Comparison of ENCODE assay signal across 8 cellular contexts in the genomic region with DNA sequence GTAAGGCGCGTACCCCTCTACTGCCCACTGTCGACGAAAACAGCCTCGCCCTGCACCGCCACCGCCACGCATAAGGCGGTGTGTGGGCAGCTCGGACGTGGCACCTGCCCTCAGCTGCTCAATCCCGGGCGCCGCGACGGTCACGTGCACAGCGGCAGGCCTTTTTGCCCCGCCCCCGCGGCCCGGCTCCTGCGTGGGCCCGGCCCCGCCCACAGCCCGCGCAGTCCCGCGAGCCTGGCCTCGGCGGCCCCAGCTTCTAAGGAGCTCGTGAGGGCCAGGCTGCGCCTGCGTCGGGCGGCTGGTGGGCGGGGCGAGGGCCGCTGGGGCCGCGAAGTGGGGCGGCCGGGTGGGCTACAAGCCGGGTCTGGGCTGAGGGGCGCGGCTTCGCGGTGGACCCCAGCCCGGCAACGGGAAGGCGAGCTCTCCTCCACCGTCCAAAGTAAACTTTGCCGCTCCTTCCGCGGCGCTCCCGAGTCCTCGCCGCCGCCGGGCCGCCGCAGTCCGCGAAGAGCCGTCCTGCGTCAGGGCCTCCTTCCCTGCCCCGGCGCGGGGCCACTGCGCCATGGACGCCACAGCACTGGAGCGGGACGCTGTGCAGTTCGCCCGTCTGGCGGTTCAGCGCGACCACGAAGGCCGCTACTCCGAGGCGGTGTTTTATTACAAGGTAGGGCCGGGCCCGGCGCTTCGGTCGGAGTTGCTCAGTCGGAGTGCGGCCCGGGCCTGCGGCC. TPM values are rescaled to one million over a fixed set of nuclear protein-coding genes. Genes with fewer than 3 reads are reported as not detected.
DNase-seq lines count a peak whose midpoint lies in the region; ATAC-seq lines count a peak whose summit lies in the region.

CAPN7 (plus strand) TSS at position 313 of the 728 bp plus-strand sequence; CDS start at position 563, 250 bp downstream.

- peak within 1 kb of the TSS; percentile 93 for H3K27ac Mint-ChIP-seq in T-cell

- peaks cover 34 to 45% (median 38%) of the 10 kb centered on the region in 3 donors for H3K4me1 Mint-ChIP-seq in T-cell

- in situ Hi-C loops in T47D (cut with HindIII; ENCODE audit: low pct_unique_long_range_greater_than_20kb, low sequenced_read_pairs), result no loop called here

- CTCF ChIA-PET in T-cell (lab: Charles Lee), result interaction anchor here in 1 of 2 donors (0.8 to 6.4 kb wide), 18 partner anchors 11 to 1059 kb away, joined by 3 to 82 read pairs (median 4); partner anchors contain the start of genes DPH3, EAF1, METTL6 and OXNAD1

- peak within 1 kb of the TSS; percentile 88 to 93 (median 91) for H3K4me3 Mint-ChIP-seq in T-cell

- ATAC-seq in GM18858 (IDR thresholded peaks at IDR 0.05; ENCODE audit: unreplicated experiment) (peak; percentile 80), HG03064 (IDR thresholded peaks at IDR 0.05; ENCODE audit: low read depth, unreplicated experiment) (peak; percentile 85), T-cell (replicated peaks in 1 of 4) (peak; percentile 90 to 96 (median 93))

- H3K9me3 Mint-ChIP-seq in T-cell, result no peaks in the 10 kb centered on the region

- DNase-seq in T-cell, result peak; percentile 85 to 97 (median 91)
- peak; percentile 96 to 99 for DNase-seq in T47D (ENCODE audit: low read depth in 1 of 2, low spot score in 1 of 2)
- DNase-seq in islet precursor cell, result peak; percentile 97
- peak; percentile 85 to 92 for DNase-seq in stimulated activated CD4-positive, alpha-beta T cell treated with anti-CD3 and anti-CD28 coated beads, Interleukin-15, amount 100 ng/mL, for 48 hours (ENCODE audit: low read depth in 2 of 2)
- DNase-seq in OCI-M1 (lab: John Stamatoyannopoulos, UW), result no peak
- no peak for DNase-seq in UCSD-AML1 (lab: John Stamatoyannopoulos, UW; ENCODE audit: unreplicated experiment)

- no peaks in the 10 kb centered on the region for H3K27me3 Mint-ChIP-seq in T-cell

- POLR2A ChIA-PET in T-cell (lab: Charles Lee), result interaction anchor here (0.6 to 2.1 kb wide), 13 partner anchors 11 to 1171 kb away, joined by 3 to 5 read pairs (median 3); partner anchors contain the start of genes CCDC174 (in 1 of the 2) and RBSN (in 1 of the 2)

- H3K36me3 Mint-ChIP-seq in T-cell, result peaks cover 2% of the 10 kb centered on the region

RNA-seq across cellular contexts. Expression of gene CAPN7, which starts in this region (rescaled TPM):
- total RNA-seq in T-cell, result 10 to 100 TPM; 62.2 to 82.5 (median 74.6) TPM

Comparison
In these comparisons a context has a peak if more than half of its experiments do, and no peak if none do; other contexts are left out.
1. DNase-seq: peak in T-cell (34 of 34), T47D (2 of 2), islet precursor cell (single experiment) and stimulated activated CD4-positive, alpha-beta T cell treated with anti-CD3 and anti-CD28 coated beads, Interleukin-15, amount 100 ng/mL, for 48 hours (2 of 2); none in OCI-M1 (single experiment) and UCSD-AML1 (single experiment).
2. Peak in every context shown above with its lines, with median percentiles within 50 percentile points of each other: ATAC-seq.